34 cellular contexts compared by ENCODE assay signal in the genomic region with DNA sequence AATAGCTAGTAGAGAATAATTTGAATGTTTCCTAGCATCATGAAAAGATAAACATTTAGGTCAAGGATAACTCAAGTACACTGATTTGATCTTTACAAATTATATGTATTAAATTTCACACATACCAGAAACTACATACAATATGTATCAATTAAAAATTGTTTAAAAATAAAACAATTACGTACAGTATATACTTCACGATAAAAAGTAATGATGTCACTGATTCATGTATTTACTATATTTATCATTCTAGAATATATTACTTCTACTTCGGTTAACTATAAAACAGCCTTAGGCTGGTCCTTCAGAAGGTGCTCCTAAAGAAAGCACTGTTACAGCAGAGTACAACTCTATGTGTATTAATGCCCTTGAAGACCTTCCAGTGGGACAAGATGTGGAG. TPM values are rescaled to one million over a fixed set of nuclear protein-coding genes. Genes with fewer than 3 reads are reported as not detected.
"Had no signal": no experiment of that assay in that cellular context is flagged by ENCODE, and none has a peak within 500 bp of the region (broad histone marks: within the 10 kb centered on the region; RNA-seq: fewer than 3 reads in every experiment).

No MANE protein-coding gene starts in this region.

- FAIRE-seq: RCC 7860 had no signal

- H3K27ac ChIP-seq: PC-9, SJCRH30, SK-N-MC had no signal

- H3K4me3 ChIP-seq: MG63, PC-9, SJCRH30, SK-N-MC had no signal

- H3K9me3 ChIP-seq: MG63, SJCRH30 had no signal

- H2AFZ ChIP-seq: PC-9 had no signal

- H3K27me3 ChIP-seq: MG63, SJCRH30 had no signal

- H3K36me3 ChIP-seq: MG63 had no signal

- H3K4me1 ChIP-seq: SJCRH30 had no signal

- DNase-seq: Kasumi-1, MG63, NCI-H1048, NCI-H1092 treated with DMSO at 0.1 percent for 48 hours, NCI-H1105 treated with DMSO at 0.1 percent for 48 hours, NCI-H1417, NCI-H1436, NCI-H146, NCI-H1694, NCI-H187, NCI-H1930, NCI-H2029 treated with DMSO at 0.1 percent for 48 hours, NCI-H2081 treated with DMSO at 0.1 percent for 48 hours, NCI-H2107, NCI-H2171, NCI-H226, NCI-H446 treated with DMSO at 0.1 percent for 48 hours, NCI-H510A, NCI-H524, NCI-H526, NCI-H69, NCI-H748 treated with DMSO at 0.1 percent for 48 hours, NCI-H82, PC-9, SHP77, SIG-M5, SJCRH30, T-cell had no signal

- H3K4me2 ChIP-seq: PC-9 had no signal

- ATAC-seq: Panc1, Right ventricle myocardium inferior, SK-N-SH treated with all-trans-retinoic acid at 6 μM for 48 hours, T-cell had no signal

RNA-seq across cellular contexts. Expression of a gene that starts 24.4 kb away (rescaled TPM):
- total RNA-seq: Right ventricle myocardium inferior, SJCRH30, SK-MEL-5 had no signal
